1 cellular context compared by ENCODE assay signal in genomic region chr3:71444861-71445259, GRCh38.
TF ChIP-seq lines count a peak whose summit lies in the region.

No MANE protein-coding gene starts in this region.

TF ChIP-seq in GM12878, 131 proteins besides CTCF, POLR2A, EP300 and RAD21 (continued from another document):
- TF ChIP-seq HSF1 (IDR thresholded peaks at IDR 0.05; ENCODE audit: low read depth, low read length) = no peak
- TF ChIP-seq JUND (IDR thresholded peaks at IDR 0.05; ENCODE audit: low read depth, low read length) = no peak
